In genomic region chr3:45773044-45773443, GRCh38 we compare ENCODE assay signal across 11 cellular contexts. TPM values are rescaled to one million over a fixed set of nuclear protein-coding genes. Genes with fewer than 3 reads are reported as not detected.
"Had no signal": no experiment of that assay in that cellular context is flagged by ENCODE, and none has a peak within 500 bp of the region (broad histone marks: within the 10 kb centered on the region; RNA-seq: fewer than 3 reads in every experiment).

No MANE protein-coding gene starts in this region.

- DNase-seq: activated gamma-delta T cell; activated T-cell treated with anti-CD3 and anti-CD28 coated beads, Interleukin-2, amount 50 U/mL, for 24 hours; effector memory CD4-positive, alpha-beta T cell; gastrocnemius medialis; naive B cell; stimulated activated naive B cell treated with anti-CD40 and anti-IgM and Interleukin-4, amounts not matched to agents 10 μg/mL and 1 μg/mL and 100 μg/mL, for 72 hours; WERI-Rb-1 had no signal

RNA-seq across cellular contexts. Expression of gene SLC6A20, which starts 23.3 kb away (rescaled TPM):
- total RNA-seq: activated CD4-positive, alpha-beta T cell treated with anti-CD3 and anti-CD28 coated beads for 36 hours; astrocyte; right atrium auricular region; SK-MEL-5 had no signal
